8 cellular contexts compared by ENCODE assay signal in the genomic region with DNA sequence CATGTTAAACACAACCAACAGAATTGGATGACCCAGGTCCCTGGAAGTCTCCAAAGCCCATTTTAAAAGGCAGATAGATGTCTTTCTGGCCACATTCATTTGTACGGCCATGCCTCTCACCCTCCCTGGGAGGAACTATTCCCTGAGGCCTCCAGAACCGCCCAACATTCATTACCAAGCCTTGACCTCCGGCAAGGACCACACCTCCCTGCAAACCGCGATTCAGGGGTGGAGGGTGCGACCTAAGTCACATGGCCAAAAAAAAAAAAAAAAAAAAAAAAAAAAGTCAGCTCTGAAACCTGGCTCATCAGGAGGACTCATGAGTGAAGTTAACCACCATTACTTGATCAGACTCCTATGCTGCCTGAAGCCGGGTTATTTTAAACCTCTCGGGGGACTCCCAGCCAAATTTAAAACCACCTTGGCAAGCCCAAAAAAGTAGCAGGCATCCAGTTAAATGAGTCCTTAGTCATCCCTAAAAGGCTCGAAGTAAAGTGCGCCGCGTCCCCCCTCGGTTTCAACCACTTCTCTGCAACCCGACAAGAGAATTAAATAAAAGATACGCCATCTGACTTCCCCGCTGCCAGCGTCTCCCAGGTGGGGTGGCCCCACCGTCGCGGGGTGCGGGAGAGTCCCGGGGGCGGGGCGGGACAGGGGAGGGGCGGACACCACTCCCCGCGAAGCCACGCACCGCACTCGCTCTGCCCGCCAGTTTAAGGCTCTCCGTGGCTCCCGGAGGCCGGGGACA. TPM values are rescaled to one million over a fixed set of nuclear protein-coding genes. Genes with fewer than 3 reads are reported as not detected.
DNase-seq lines count a peak whose midpoint lies in the region; ATAC-seq and TF ChIP-seq lines count a peak whose summit lies in the region.

No MANE protein-coding gene starts in this region.

- no peaks in the 10 kb centered on the region for H3K36me3 ChIP-seq in DOHH2 (ENCODE audit: control insufficient read depth, low read length)
- H3K36me3 ChIP-seq in esophagus (ENCODE audit: control insufficient read depth in 2 of 2, insufficient read depth in 2 of 2, low read length in 1 of 2), result no peaks in the 10 kb centered on the region
- H3K36me3 ChIP-seq in mucosa of stomach (ENCODE audit: control insufficient read depth, insufficient read depth, low read length), result no peaks in the 10 kb centered on the region

- H3K27ac ChIP-seq in DOHH2 (ENCODE audit: low read depth, low read length) (no peak overlapping the region), esophagus (ENCODE audit: low read depth in 2 of 2, low read length in 1 of 2) (peak overlapping the region; percentile 100)

- peak overlapping the region; percentile 100 for H3K9ac ChIP-seq in mucosa of stomach (ENCODE audit: low read length)

- no peak for TF ChIP-seq CTCF in DOHH2 (IDR thresholded peaks at IDR 0.05; ENCODE audit: low read depth, low read length, poor library complexity, severe bottlenecking)

- H3K27me3 ChIP-seq in DOHH2 (ENCODE audit: control insufficient read depth, low read length) (peaks cover 16% of the 10 kb centered on the region), esophagus (ENCODE audit: control insufficient read depth in 1 of 2, insufficient read depth in 2 of 2, low read length in 2 of 2) (no peaks in the 10 kb centered on the region), mucosa of stomach (ENCODE audit: control insufficient read depth, insufficient read depth, low read length) (no peaks in the 10 kb centered on the region)

- DNase-seq in H4 (ENCODE audit: low spot score), result peak; percentile 88
- DNase-seq in NCI-H226, result peak; percentile 90
- DNase-seq in activated T-cell treated with anti-CD3 and anti-CD28 coated beads for 4 hours, result peak; percentile 58
- DNase-seq in stimulated activated naive CD4-positive, alpha-beta T cell treated with Interleukin-2 at 50 U/mL for 16 hours (lab: John Stamatoyannopoulos, UW), result peak; percentile 69

- no peak for ATAC-seq in GM19324 (IDR thresholded peaks at IDR 0.05; ENCODE audit: low FRiP score, unreplicated experiment)

- H3K9me3 ChIP-seq in DOHH2 (ENCODE audit: control insufficient read depth, insufficient read depth, low read length) (no peaks in the 10 kb centered on the region), esophagus (ENCODE audit: control insufficient read depth in 2 of 2, insufficient read depth in 1 of 2, low read depth in 1 of 2, low read length in 1 of 2) (no peaks in the 10 kb centered on the region), mucosa of stomach (ENCODE audit: control insufficient read depth, low read length) (no peaks in the 10 kb centered on the region)

- peaks cover 10% of the 10 kb centered on the region for H3F3A ChIP-seq in DOHH2 (ENCODE audit: control insufficient read depth, insufficient read depth)

- H3K4me1 ChIP-seq in DOHH2 (ENCODE audit: control insufficient read depth, low read length) (peaks cover 35% of the 10 kb centered on the region), esophagus (ENCODE audit: control insufficient read depth in 2 of 2, insufficient read depth in 2 of 2, low read length in 1 of 2) (peaks cover 2 to 4% of the 10 kb centered on the region in 2 donors), mucosa of stomach (ENCODE audit: control insufficient read depth, insufficient read depth, low read length) (peaks cover 22% of the 10 kb centered on the region)

- no peaks in the 10 kb centered on the region for H3K79me2 ChIP-seq in DOHH2 (ENCODE audit: control insufficient read depth, low read length)

- peak overlapping the region; percentile 79 for H3K4me3 ChIP-seq in DOHH2 (ENCODE audit: low read length)
- peak overlapping the region; percentile 60 to 99 for H3K4me3 ChIP-seq in esophagus (ENCODE audit: low read depth in 1 of 2, low read length in 2 of 2)
- H3K4me3 ChIP-seq in mucosa of stomach (ENCODE audit: low read length), result peak overlapping the region; percentile 92

- no peaks in the 10 kb centered on the region for H3K9me2 ChIP-seq in DOHH2 (replicated peaks; ENCODE audit: control insufficient read depth, low read length)

- H4K20me1 ChIP-seq in DOHH2 (ENCODE audit: control insufficient read depth, insufficient read depth, low read depth, low read length), result no peaks in the 10 kb centered on the region

- H3K4me2 ChIP-seq in DOHH2 (ENCODE audit: low read length), result peak overlapping the region; percentile 78

- WGBS in esophagus, 2 donors, result 1% methylated on average over 31 to 34 of the region's 34 CpGs

RNA-seq across cellular contexts. Expression of gene KLF9, which starts 2.4 kb away (rescaled TPM):
- 15.9 and 17.4 TPM in 2 replicates for total RNA-seq in H4 (2014; rRNA removed; shearing (Covaris generic))
- 1 to 10 TPM; 5.8 to 9.0 TPM for polyA plus RNA-seq in esophagus
